In the genomic region with DNA sequence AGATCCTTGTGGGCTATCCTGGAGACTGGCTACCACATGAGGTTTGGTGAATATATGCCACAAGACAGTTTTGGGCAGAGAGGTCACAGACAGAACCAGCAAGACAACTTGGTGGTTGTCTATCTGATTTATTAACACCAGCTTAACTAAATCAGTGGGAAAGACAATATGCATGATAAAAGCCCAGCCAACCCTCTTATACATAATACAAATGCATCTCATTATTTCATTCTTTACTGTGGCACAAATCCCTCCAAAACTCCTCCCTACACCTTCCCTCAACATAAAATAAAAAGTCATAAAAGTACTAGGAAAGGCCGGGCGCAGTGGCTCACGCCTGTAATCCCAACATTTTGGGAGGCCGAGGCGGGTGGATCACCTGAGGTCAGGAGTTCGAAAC, we compare ENCODE assay signal across 16 cellular contexts. TPM values are rescaled to one million over a fixed set of nuclear protein-coding genes. Genes with fewer than 3 reads are reported as not detected.
DNase-seq lines count a peak whose midpoint lies in the region; ATAC-seq and TF ChIP-seq lines count a peak whose summit lies in the region.
"Had no signal": no experiment of that assay in that cellular context is flagged by ENCODE, and none has a peak within 500 bp of the region (broad histone marks: within the 10 kb centered on the region; RNA-seq: fewer than 3 reads in every experiment).

No MANE protein-coding gene starts in this region.

- no peaks in the 10 kb centered on the region for H3K9me3 ChIP-seq in CD8-positive, alpha-beta T cell (ENCODE audit: low read length)
- no peaks in the 10 kb centered on the region for H3K9me3 ChIP-seq in RWPE2 (ENCODE audit: severe bottlenecking)
- H3K9me3 ChIP-seq in CD8-positive, alpha-beta memory T cell (ENCODE audit: low read length) = no peaks in the 10 kb centered on the region
- H3K9me3 ChIP-seq: BLaER1 treated with 17β-estradiol and CSF1 and Interleukin-3, amounts not matched to agents 10 nM and 100 nM had no signal

- intact Hi-C loops in CD8-positive, alpha-beta T cell (cut with DNase I, micrococcal nuclease) = no loop called here

- no peaks in the 10 kb centered on the region for H3K27me3 Mint-ChIP-seq in CD8-positive, alpha-beta T cell (ENCODE audit: low read depth)
- H3K27me3 Mint-ChIP-seq in activated CD8-positive, alpha-beta T cell treated with anti-CD3 and anti-CD28 coated beads, Interleukin-2, amount 10 ng/mL, durations not matched to agents 7 days and 5 days (ENCODE audit: low read depth) = no peaks in the 10 kb centered on the region
- H3K27me3 Mint-ChIP-seq in naive thymus-derived CD8-positive, alpha-beta T cell = no peaks in the 10 kb centered on the region
- H3K27me3 Mint-ChIP-seq in CD8-positive, alpha-beta memory T cell = no peaks in the 10 kb centered on the region
- H3K27me3 Mint-ChIP-seq: CD4-positive, CD25-positive, alpha-beta regulatory T cell had no signal

- H3K4me3 ChIP-seq in CD8-positive, alpha-beta T cell (ENCODE audit: low read depth, low read length) = no peak overlapping the region
- H3K4me3 ChIP-seq in RWPE2 (ENCODE audit: severe bottlenecking) = no peak overlapping the region
- H3K4me3 ChIP-seq in CD8-positive, alpha-beta memory T cell (ENCODE audit: low read length) = no peak overlapping the region
- H3K4me3 ChIP-seq: BLaER1 treated with 17β-estradiol and CSF1 and Interleukin-3, amounts not matched to agents 10 nM and 100 nM had no signal

- H3K4me3 Mint-ChIP-seq in CD8-positive, alpha-beta T cell = no peak overlapping the region
- H3K4me3 Mint-ChIP-seq in activated CD8-positive, alpha-beta T cell treated with anti-CD3 and anti-CD28 coated beads, Interleukin-2, amount 10 ng/mL, durations not matched to agents 7 days and 5 days = no peak overlapping the region
- no peak overlapping the region for H3K4me3 Mint-ChIP-seq in naive thymus-derived CD8-positive, alpha-beta T cell
- no peak overlapping the region for H3K4me3 Mint-ChIP-seq in CD8-positive, alpha-beta memory T cell

- POLR2A ChIA-PET in CD8-positive, alpha-beta T cell (lab: Charles Lee) = interaction anchor here (0.6 kb wide), 1 partner anchor 238 kb away, joined by 3 read pairs; no protein-coding TSS in a partner anchor
- POLR2A ChIA-PET in activated CD8-positive, alpha-beta T cell treated with anti-CD3 and anti-CD28 coated beads, Interleukin-2, amount 10 ng/mL, durations not matched to agents 7 days and 5 days (lab: Charles Lee) = no interaction called here
- POLR2A ChIA-PET in naive thymus-derived CD8-positive, alpha-beta T cell (lab: Charles Lee) = no interaction called here
- POLR2A ChIA-PET in CD8-positive, alpha-beta memory T cell (lab: Charles Lee) = no interaction called here

- no peak overlapping the region for H3K27ac ChIP-seq in CD8-positive, alpha-beta T cell (ENCODE audit: low read depth, low read length)
- H3K27ac ChIP-seq in RWPE2 (ENCODE audit: poor library complexity, severe bottlenecking) = no peak overlapping the region
- no peak overlapping the region for H3K27ac ChIP-seq in CD8-positive, alpha-beta memory T cell (ENCODE audit: low read depth, low read length)
- H3K27ac ChIP-seq: BLaER1 treated with 17β-estradiol and CSF1 and Interleukin-3, amounts not matched to agents 10 nM and 100 nM had no signal

- peak overlapping the region; percentile 10 for H3K27ac Mint-ChIP-seq in CD8-positive, alpha-beta T cell
- peak overlapping the region; percentile 39 for H3K27ac Mint-ChIP-seq in activated CD8-positive, alpha-beta T cell treated with anti-CD3 and anti-CD28 coated beads, Interleukin-2, amount 10 ng/mL, durations not matched to agents 7 days and 5 days
- peak overlapping the region in 6 of 10 donors; percentile 14 to 80 (median 48) for H3K27ac Mint-ChIP-seq in naive thymus-derived CD8-positive, alpha-beta T cell
- peak overlapping the region in 3 of 8 donors; percentile 44 to 51 (median 49) for H3K27ac Mint-ChIP-seq in CD8-positive, alpha-beta memory T cell

- peaks cover 50% of the 10 kb centered on the region for H3K36me3 Mint-ChIP-seq in CD8-positive, alpha-beta T cell
- peaks cover 55% of the 10 kb centered on the region for H3K36me3 Mint-ChIP-seq in activated CD8-positive, alpha-beta T cell treated with anti-CD3 and anti-CD28 coated beads, Interleukin-2, amount 10 ng/mL, durations not matched to agents 7 days and 5 days (ENCODE audit: low read depth)
- H3K36me3 Mint-ChIP-seq in naive thymus-derived CD8-positive, alpha-beta T cell = peaks cover 7 to 55% (median 37%) of the 10 kb centered on the region in 3 donors
- H3K36me3 Mint-ChIP-seq in CD8-positive, alpha-beta memory T cell = peaks cover 6 to 48% (median 22%) of the 10 kb centered on the region in 3 donors

- peaks cover 7% of the 10 kb centered on the region for H3K9me3 Mint-ChIP-seq in CD8-positive, alpha-beta T cell
- peaks cover 9% of the 10 kb centered on the region for H3K9me3 Mint-ChIP-seq in activated CD8-positive, alpha-beta T cell treated with anti-CD3 and anti-CD28 coated beads, Interleukin-2, amount 10 ng/mL, durations not matched to agents 7 days and 5 days (ENCODE audit: insufficient read depth)
- H3K9me3 Mint-ChIP-seq in naive thymus-derived CD8-positive, alpha-beta T cell = peaks cover 0 to 4% (median 0%) of the 10 kb centered on the region in 9 donors
- H3K9me3 Mint-ChIP-seq in CD8-positive, alpha-beta memory T cell = no peaks in the 10 kb centered on the region

- ATAC-seq in CD8-positive, alpha-beta T cell = no peak
- peak; percentile 15; the same call in 1 of the 3 replicates for ATAC-seq in RWPE2 (ENCODE audit: low read depth)
- ATAC-seq in activated CD8-positive, alpha-beta T cell treated with anti-CD3 and anti-CD28 coated beads, Interleukin-2, amount 10 ng/mL, durations not matched to agents 7 days and 5 days = no peak
- peak in 1 of 2 donors; percentile 19 for ATAC-seq in naive thymus-derived CD8-positive, alpha-beta T cell

- CTCF ChIA-PET in CD8-positive, alpha-beta T cell (lab: Charles Lee) = interaction anchor here (2.0 kb wide), 1 partner anchor 8 kb away, joined by 4 read pairs; the partner anchor contains the start of gene HINT1
- CTCF ChIA-PET in activated CD8-positive, alpha-beta T cell treated with anti-CD3 and anti-CD28 coated beads, Interleukin-2, amount 10 ng/mL, durations not matched to agents 7 days and 5 days (lab: Charles Lee) = no interaction called here
- CTCF ChIA-PET in CD8-positive, alpha-beta memory T cell (lab: Charles Lee) = no interaction called here

- no peak for DNase-seq in CD8-positive, alpha-beta T cell
- no peak for DNase-seq in RWPE2 (ENCODE audit: low spot score)
- no peak for DNase-seq in activated CD8-positive, alpha-beta T cell treated with anti-CD3 and anti-CD28 coated beads, Interleukin-2, amount 10 ng/mL, durations not matched to agents 7 days and 5 days
- no peak for DNase-seq in naive thymus-derived CD8-positive, alpha-beta T cell
- DNase-seq in CD8-positive, alpha-beta memory T cell = no peak
- no peak for DNase-seq in NCI-H2171 (lab: John Stamatoyannopoulos, UW)
- no peak for DNase-seq in OCI-M2 (lab: John Stamatoyannopoulos, UW; ENCODE audit: unreplicated experiment)
- DNase-seq in SHP77 (lab: John Stamatoyannopoulos, UW) = no peak
- DNase-seq: ACHN; CD4-positive, CD25-positive, alpha-beta regulatory T cell; COR-L47; DMS153; DMS79 treated with DMSO at 0.1 percent for 48 hours; GDM1; IMR-90 had no signal

- H3K4me1 ChIP-seq in CD8-positive, alpha-beta T cell (ENCODE audit: insufficient read depth, low read length) = peaks cover 14% of the 10 kb centered on the region
- no peaks in the 10 kb centered on the region for H3K4me1 ChIP-seq in RWPE2 (ENCODE audit: insufficient read depth, poor library complexity, severe bottlenecking)
- peaks cover 13% of the 10 kb centered on the region for H3K4me1 ChIP-seq in CD8-positive, alpha-beta memory T cell (ENCODE audit: insufficient read depth, low read length)

- TF ChIP-seq CTCF in CD8-positive, alpha-beta T cell (IDR thresholded peaks at IDR 0.05) = no peak
- TF ChIP-seq CTCF in RWPE2 (IDR thresholded peaks at IDR 0.05; ENCODE audit: poor library complexity, severe bottlenecking) = no peak

- peaks cover 15% of the 10 kb centered on the region for H3K36me3 ChIP-seq in CD8-positive, alpha-beta T cell (ENCODE audit: insufficient read depth, low read length)
- peaks cover 36% of the 10 kb centered on the region for H3K36me3 ChIP-seq in RWPE2 (ENCODE audit: low read depth)
- peaks cover 27% of the 10 kb centered on the region for H3K36me3 ChIP-seq in CD8-positive, alpha-beta memory T cell (ENCODE audit: insufficient read depth, low read length)

- peaks cover 44% of the 10 kb centered on the region for H3K4me1 Mint-ChIP-seq in CD8-positive, alpha-beta T cell (ENCODE audit: low read depth)
- peaks cover 38% of the 10 kb centered on the region for H3K4me1 Mint-ChIP-seq in activated CD8-positive, alpha-beta T cell treated with anti-CD3 and anti-CD28 coated beads, Interleukin-2, amount 10 ng/mL, durations not matched to agents 7 days and 5 days (ENCODE audit: low read depth)
- H3K4me1 Mint-ChIP-seq in naive thymus-derived CD8-positive, alpha-beta T cell = peaks cover 9 to 41% (median 31%) of the 10 kb centered on the region in 4 donors
- peaks cover 32 to 54% (median 52%) of the 10 kb centered on the region in 3 donors for H3K4me1 Mint-ChIP-seq in CD8-positive, alpha-beta memory T cell

- H3K27me3 ChIP-seq in CD8-positive, alpha-beta T cell (ENCODE audit: insufficient read depth, low read length) = no peaks in the 10 kb centered on the region
- no peaks in the 10 kb centered on the region for H3K27me3 ChIP-seq in RWPE2 (ENCODE audit: insufficient read depth, poor library complexity, severe bottlenecking)
- H3K27me3 ChIP-seq in CD8-positive, alpha-beta memory T cell (ENCODE audit: insufficient read depth, low read length, poor library complexity, severe bottlenecking) = no peaks in the 10 kb centered on the region
- H3K27me3 ChIP-seq: BLaER1 treated with 17β-estradiol and CSF1 and Interleukin-3, amounts not matched to agents 10 nM and 100 nM had no signal

RNA-seq across cellular contexts. Expression of gene HINT1, which starts 8.1 kb away (rescaled TPM):
- 100 to 1,000 TPM; 243 to 252 TPM for total RNA-seq in CD8-positive, alpha-beta T cell
- 100 to 1,000 TPM; 232 to 246 TPM for total RNA-seq in activated CD8-positive, alpha-beta T cell treated with anti-CD3 and anti-CD28 coated beads, Interleukin-2, amount 10 ng/mL, durations not matched to agents 7 days and 5 days
- 100 to 1,000 TPM; 252 to 272 TPM for total RNA-seq in naive thymus-derived CD8-positive, alpha-beta T cell
- 100 to 1,000 TPM; 366 to 428 (median 408) TPM for polyA plus RNA-seq in naive thymus-derived CD8-positive, alpha-beta T cell
- total RNA-seq in CD8-positive, alpha-beta memory T cell = 100 to 1,000 TPM; 358 to 364 TPM
- 445 TPM for polyA plus RNA-seq in CD8-positive, alpha-beta memory T cell

RNA-seq across cellular contexts. Expression of gene LYRM7, which starts 13.8 kb away (rescaled TPM):
- total RNA-seq in CD8-positive, alpha-beta T cell = 1 to 10 TPM; 8.7 to 8.9 TPM
- total RNA-seq in activated CD8-positive, alpha-beta T cell treated with anti-CD3 and anti-CD28 coated beads, Interleukin-2, amount 10 ng/mL, durations not matched to agents 7 days and 5 days = 10 to 100 TPM; 16.3 to 17.8 TPM
- 10 to 100 TPM; 16.5 to 17.7 TPM for total RNA-seq in naive thymus-derived CD8-positive, alpha-beta T cell
- polyA plus RNA-seq in naive thymus-derived CD8-positive, alpha-beta T cell = 10 to 100 TPM in 1 of 3 donors, 1 to 10 TPM in 2; 9.3 to 13.6 (median 9.8) TPM
- 10 to 100 TPM; 22.7 to 24.1 TPM for total RNA-seq in CD8-positive, alpha-beta memory T cell
- 9.0 TPM for polyA plus RNA-seq in CD8-positive, alpha-beta memory T cell
